In genomic region chr12:111027431-111027830, GRCh38 we compare ENCODE assay signal across 29 cellular contexts. TPM values are rescaled to one million over a fixed set of nuclear protein-coding genes. Genes with fewer than 3 reads are reported as not detected.
"Had no signal": no experiment of that assay in that cellular context is flagged by ENCODE, and none has a peak within 500 bp of the region (broad histone marks: within the 10 kb centered on the region; RNA-seq: fewer than 3 reads in every experiment).

No MANE protein-coding gene starts in this region.

- H3K4me3 ChIP-seq: stomach, suprapubic skin, testis, thoracic aorta, thyroid gland, tibial artery, tibial nerve, transverse colon, upper lobe of left lung, upper lobe of right lung, uterus, vagina had no signal

- H3K9me3 ChIP-seq: stomach, suprapubic skin, testis, thoracic aorta, thyroid gland, tibial artery, tibial nerve, transverse colon, upper lobe of left lung, upper lobe of right lung, uterus, vagina had no signal

- H3K36me3 ChIP-seq: stomach, suprapubic skin, thoracic aorta, thyroid gland, tibial artery, tibial nerve, transverse colon, upper lobe of left lung, upper lobe of right lung, uterus, vagina had no signal

- FAIRE-seq: urothelium cell line had no signal

- H3K27ac ChIP-seq: stomach, suprapubic skin, testis, thoracic aorta, thyroid gland, tibial artery, tibial nerve, transverse colon, upper lobe of left lung, upper lobe of right lung, uterus, vagina had no signal

- H3K4me1 ChIP-seq: suprapubic skin, testis, thyroid gland, tibial artery, tibial nerve, transverse colon, upper lobe of left lung, upper lobe of right lung, uterus, vagina had no signal

- H3K4me1 Mint-ChIP-seq: stimulated activated memory B cell treated with anti-CD40 and anti-IgM and Interleukin-4, amounts not matched to agents 10 μg/mL and 1 μg/mL and 100 μg/mL, for 72 hours had no signal

- H3K4me3 Mint-ChIP-seq: stimulated activated effector memory CD8-positive, alpha-beta T cell treated with anti-CD3 and anti-CD28 coated beads, Interleukin-12 subunit alpha, Interleukin-12 subunit beta, amount 100 ng/mL, for 72 hours; stimulated activated memory B cell treated with anti-CD40 and anti-IgM and Interleukin-4, amounts not matched to agents 10 μg/mL and 1 μg/mL and 100 μg/mL, for 72 hours; stimulated activated naive B cell treated with anti-CD40 and anti-IgM and Interleukin-4, amounts not matched to agents 10 μg/mL and 1 μg/mL and 100 μg/mL, for 72 hours; stimulated activated naive CD8-positive, alpha-beta T cell treated with anti-CD3 and anti-CD28 coated beads, Interleukin-15, amount 100 ng/mL, for 72 hours; stimulated activated naive CD8-positive, alpha-beta T cell treated with anti-CD3 and anti-CD28 coated beads, Interleukin-15, Interleukin-2, amounts not matched to agents 100 ng/mL and 50 ng/mL, for 24 hours; type B pancreatic cell had no signal

- H3K27me3 ChIP-seq: testis, thyroid gland had no signal

- DNase-seq: stimulated activated CD4-positive, alpha-beta T cell treated with anti-CD3 and anti-CD28 coated beads, Interleukin-2, amount 100 ng/mL, for 48 hours; stimulated activated CD4-positive, alpha-beta T cell treated with anti-CD3 and anti-CD28 coated beads, Interleukin-4, amount 100 ng/mL, for 1 hour; stimulated activated CD4-positive, alpha-beta T cell treated with anti-CD3 and anti-CD28 coated beads, Interleukin-4, amount 100 ng/mL, for 24 hours; stimulated activated CD4-positive, alpha-beta T cell treated with anti-CD3 and anti-CD28 coated beads, Interleukin-4, amount 100 ng/mL, for 4 hours; stimulated activated CD8-positive, alpha-beta memory T cell treated with anti-CD3 and anti-CD28 coated beads, Interleukin-4, amount 100 ng/mL, for 48 hours; stimulated activated naive B cell treated with anti-CD40 and anti-IgM and Interleukin-4, amounts not matched to agents 10 μg/mL and 1 μg/mL and 100 μg/mL, for 72 hours; stimulated activated naive CD4-positive, alpha-beta T cell; stimulated activated naive CD4-positive, alpha-beta T cell treated with Interleukin-2 at 50 U/mL for 16 hours; stimulated activated naive CD8-positive, alpha-beta T cell treated with anti-CD3 and anti-CD28 coated beads, Interleukin-15, amount 100 ng/mL, for 72 hours; stimulated activated naive CD8-positive, alpha-beta T cell treated with anti-CD3 and anti-CD28 coated beads, Interleukin-15, Interleukin-2, amounts not matched to agents 100 U/mL and 50 U/mL, for 24 hours; stomach; substantia nigra; testis; thyroid gland; tibial artery; transverse colon; trophoblast cell; upper lobe of left lung; upper lobe of right lung; uterus had no signal

- H3K9me3 Mint-ChIP-seq: stimulated activated effector memory CD8-positive, alpha-beta T cell treated with anti-CD3 and anti-CD28 coated beads, Interleukin-12 subunit alpha, Interleukin-12 subunit beta, amount 100 ng/mL, for 72 hours; stimulated activated memory B cell treated with anti-CD40 and anti-IgM and Interleukin-4, amounts not matched to agents 10 μg/mL and 1 μg/mL and 100 μg/mL, for 72 hours; stimulated activated naive B cell treated with anti-CD40 and anti-IgM and Interleukin-4, amounts not matched to agents 10 μg/mL and 1 μg/mL and 100 μg/mL, for 72 hours; stimulated activated naive CD8-positive, alpha-beta T cell treated with anti-CD3 and anti-CD28 coated beads, Interleukin-15, amount 100 ng/mL, for 72 hours; stimulated activated naive CD8-positive, alpha-beta T cell treated with anti-CD3 and anti-CD28 coated beads, Interleukin-15, Interleukin-2, amounts not matched to agents 100 ng/mL and 50 ng/mL, for 24 hours; type B pancreatic cell had no signal

- ATAC-seq: stimulated activated effector memory CD8-positive, alpha-beta T cell treated with anti-CD3 and anti-CD28 coated beads, Interleukin-12 subunit alpha, Interleukin-12 subunit beta, amount 100 ng/mL, for 72 hours; stimulated activated memory B cell treated with anti-CD40 and anti-IgM and Interleukin-4, amounts not matched to agents 10 μg/mL and 1 μg/mL and 100 μg/mL, for 72 hours; stimulated activated naive B cell treated with anti-CD40 and anti-IgM and Interleukin-4, amounts not matched to agents 10 μg/mL and 1 μg/mL and 100 μg/mL, for 72 hours; stimulated activated naive CD8-positive, alpha-beta T cell treated with anti-CD3 and anti-CD28 coated beads, Interleukin-15, amount 100 ng/mL, for 72 hours; stimulated activated naive CD8-positive, alpha-beta T cell treated with anti-CD3 and anti-CD28 coated beads, Interleukin-15, Interleukin-2, amounts not matched to agents 100 U/mL and 50 U/mL, for 24 hours; upper lobe of right lung had no signal

- H3K36me3 Mint-ChIP-seq: stimulated activated effector memory CD8-positive, alpha-beta T cell treated with anti-CD3 and anti-CD28 coated beads, Interleukin-12 subunit alpha, Interleukin-12 subunit beta, amount 100 ng/mL, for 72 hours; stimulated activated memory B cell treated with anti-CD40 and anti-IgM and Interleukin-4, amounts not matched to agents 10 μg/mL and 1 μg/mL and 100 μg/mL, for 72 hours; stimulated activated naive B cell treated with anti-CD40 and anti-IgM and Interleukin-4, amounts not matched to agents 10 μg/mL and 1 μg/mL and 100 μg/mL, for 72 hours; type B pancreatic cell had no signal

- H3K27ac Mint-ChIP-seq: stimulated activated effector memory CD8-positive, alpha-beta T cell treated with anti-CD3 and anti-CD28 coated beads, Interleukin-12 subunit alpha, Interleukin-12 subunit beta, amount 100 ng/mL, for 72 hours; stimulated activated memory B cell treated with anti-CD40 and anti-IgM and Interleukin-4, amounts not matched to agents 10 μg/mL and 1 μg/mL and 100 μg/mL, for 72 hours; stimulated activated naive B cell treated with anti-CD40 and anti-IgM and Interleukin-4, amounts not matched to agents 10 μg/mL and 1 μg/mL and 100 μg/mL, for 72 hours; stimulated activated naive CD8-positive, alpha-beta T cell treated with anti-CD3 and anti-CD28 coated beads, Interleukin-15, Interleukin-2, amounts not matched to agents 100 ng/mL and 50 ng/mL, for 24 hours; type B pancreatic cell had no signal

RNA-seq across cellular contexts. Expression of gene CUX2, which starts 6.5 kb away (rescaled TPM):
- total RNA-seq: thoracic aorta had no signal
